In genomic region chr14:80658155-80658554, GRCh38 we compare ENCODE assay signal across 18 cellular contexts.
DNase-seq lines count a peak whose midpoint lies in the region; ATAC-seq, FAIRE-seq and TF ChIP-seq lines count a peak whose summit lies in the region.
"Had no signal": no experiment of that assay in that cellular context is flagged by ENCODE, and none has a peak within 500 bp of the region (broad histone marks: within the 10 kb centered on the region; RNA-seq: fewer than 3 reads in every experiment).

No MANE protein-coding gene starts in this region.

- TF ChIP-seq EP300 in HepG2 (IDR thresholded peaks at IDR 0.05; ENCODE audit: low read depth in 2 of 2, low read length in 2 of 2): no peak
- no peak for TF ChIP-seq EP300 in HepG2 (CRISPR knock-in tag; IDR thresholded peaks at IDR 0.05; ENCODE audit: borderline replicate concordance)
- TF ChIP-seq EP300 in H1 (IDR thresholded peaks at IDR 0.05; ENCODE audit: borderline replicate concordance in 1 of 2, low read depth in 2 of 2, low read length in 2 of 2): no peak

- H3K9ac ChIP-seq in HepG2 (ENCODE audit: insufficient read depth, low read depth, low read length) (no peak overlapping the region), H1 (replicated peaks in 1 of 4; ENCODE audit: extremely low read depth in 1 of 4, low read depth in 3 of 4, low read length in 3 of 4) (no peak overlapping the region)

- no peak overlapping the region for H2AK5ac ChIP-seq in H1 (ENCODE audit: low read depth, low read length)

- H3K36me3 ChIP-seq in HepG2 (replicated peaks in 1 of 2; ENCODE audit: control insufficient read depth in 1 of 2, insufficient read depth in 2 of 2, low read length in 2 of 2) (no peaks in the 10 kb centered on the region), right lobe of liver (no peaks in the 10 kb centered on the region), H1 (ENCODE audit: control insufficient read depth in 2 of 4, insufficient read depth in 4 of 4, low read length in 3 of 4) (no peaks in the 10 kb centered on the region), psoas muscle (ENCODE audit: insufficient read depth in 1 of 2, low read depth in 1 of 2) (no peaks in the 10 kb centered on the region)
- H3K36me3 ChIP-seq: MG63 had no signal

- TF ChIP-seq CTCF in HepG2 (CRISPR knock-in tag; IDR thresholded peaks at IDR 0.05) (no peak), right lobe of liver (IDR thresholded peaks at IDR 0.05) (no peak), H1 (IDR thresholded peaks at IDR 0.05; ENCODE audit: control extremely low read depth in 1 of 3, insufficient read depth in 1 of 3, low read depth in 1 of 3, low read length in 3 of 3) (no peak), psoas muscle (IDR thresholded peaks at IDR 0.05) (no peak)

- H2BK12ac ChIP-seq in H1 (ENCODE audit: low read depth, low read length): no peak overlapping the region

- H4K20me1 ChIP-seq in HepG2 (ENCODE audit: insufficient read depth, low read length): no peaks in the 10 kb centered on the region
- H4K20me1 ChIP-seq in H1 (replicated peaks in 1 of 2; ENCODE audit: control insufficient read depth in 1 of 2, insufficient read depth in 2 of 2, low read length in 2 of 2): no peaks in the 10 kb centered on the region

- no peak overlapping the region for H3K23ac ChIP-seq in H1 (ENCODE audit: insufficient read length)

- no peak overlapping the region for H4K91ac ChIP-seq in H1 (replicated peaks; ENCODE audit: insufficient read length, low read length)

- intact Hi-C loops in HepG2 (cut with micrococcal nuclease; ENCODE audit: unreplicated experiment) (no loop called here), right lobe of liver (cut with DNase I) (no loop called here), psoas muscle (cut with DNase I) (no loop called here)

- no peak overlapping the region for H3K4me3 ChIP-seq in HepG2 (replicated peaks in 1 of 3; ENCODE audit: insufficient read depth in 1 of 3, low read depth in 2 of 3, low read length in 3 of 3)
- no peak overlapping the region for H3K4me3 ChIP-seq in right lobe of liver
- no peak overlapping the region for H3K4me3 ChIP-seq in H1 (ENCODE audit: extremely low read depth in 1 of 4, insufficient read depth in 2 of 4, low read depth in 3 of 4, low read length in 4 of 4)
- no peak overlapping the region for H3K4me3 ChIP-seq in psoas muscle
- H3K4me3 ChIP-seq: MG63 had no signal

- no peak overlapping the region for H3K18ac ChIP-seq in H1 (ENCODE audit: extremely low read depth, low read length)

- H3K56ac ChIP-seq in H1 (replicated peaks; ENCODE audit: insufficient read length, low read depth, low read length): no peak overlapping the region

- H3K9me3 ChIP-seq in HepG2 (ENCODE audit: low read length) (no peaks in the 10 kb centered on the region), right lobe of liver (no peaks in the 10 kb centered on the region), H1 (ENCODE audit: insufficient read depth in 2 of 2, low read depth in 1 of 2, low read length in 1 of 2) (no peaks in the 10 kb centered on the region), psoas muscle (no peaks in the 10 kb centered on the region)
- H3K9me3 ChIP-seq: MG63 had no signal

- DNase-seq in HepG2 (ENCODE audit: low spot score): no peak
- DNase-seq in right lobe of liver: no peak
- DNase-seq in H1 (ENCODE audit: low read depth in 1 of 2, low spot score in 2 of 2): no peak
- peak; percentile 47 for DNase-seq in pons (ENCODE audit: low spot score)
- no peak for DNase-seq in activated CD8-positive, alpha-beta memory T cell treated with anti-CD3 and anti-CD28 coated beads, Interleukin-2, amount 50 U/mL, for 48 hours
- DNase-seq in psoas muscle: no peak
- DNase-seq: 8988T; AML-193; CD8-positive, alpha-beta T cell; DND-41; MG63; NCI-H1048; NCI-H1436; NCI-H1930; NCI-H510A; NK-92 treated with Interleukin-12 subunit alpha and Interleukin-12 subunit beta, amount 100 ng/mL, for 24 hours had no signal

- no peak for FAIRE-seq in HepG2 (lab: Jason Lieb, UNC)
- FAIRE-seq in H1 (lab: Jason Lieb, UNC): no peak
- FAIRE-seq: GM12891 had no signal

- in situ Hi-C loops in HepG2 (cut with HindIII; ENCODE audit: extremely low pct_ligation_motif_present, low pct_unique_long_range_greater_than_20kb): no loop called here

- H3K79me2 ChIP-seq in HepG2 (ENCODE audit: insufficient read depth, low read length) (no peaks in the 10 kb centered on the region), H1 (ENCODE audit: control insufficient read depth in 1 of 2, insufficient read depth in 2 of 2, low read length in 2 of 2) (no peaks in the 10 kb centered on the region)

- no peak overlapping the region for H4K8ac ChIP-seq in H1 (ENCODE audit: extremely low read depth, insufficient read depth, low read length)

- H3K4me1 ChIP-seq in HepG2 (ENCODE audit: insufficient read depth, low read length) (peaks cover 27% of the 10 kb centered on the region), right lobe of liver (no peaks in the 10 kb centered on the region), H1 (replicated peaks in 1 of 4; ENCODE audit: control insufficient read depth in 3 of 4, insufficient read depth in 4 of 4, low read length in 3 of 4) (no peaks in the 10 kb centered on the region), psoas muscle (no peaks in the 10 kb centered on the region)

- H2BK120ac ChIP-seq in H1 (replicated peaks; ENCODE audit: low read depth, low read length): no peak overlapping the region

- TF ChIP-seq POLR2A in HepG2 (IDR thresholded peaks at IDR 0.05; ENCODE audit: insufficient read depth in 1 of 2, low read depth in 2 of 2, low read length in 2 of 2) (no peak), right lobe of liver (IDR thresholded peaks at IDR 0.05) (no peak), H1 (IDR thresholded peaks at IDR 0.05; ENCODE audit: control extremely low read depth in 1 of 2, low read depth in 2 of 2, low read length in 2 of 2) (no peak)

- no peak overlapping the region for H3K4ac ChIP-seq in H1 (replicated peaks; ENCODE audit: insufficient read length, low read depth, low read length)

- no peak overlapping the region for H3K14ac ChIP-seq in H1 (ENCODE audit: insufficient read length)

- CTCF ChIA-PET in HepG2 (lab: Yijun Ruan, JAX; ENCODE audit: low intra/inter-chr PET ratio, low total read pairs): no interaction called here
- CTCF ChIA-PET in H1 (lab: Charles Lee; ENCODE audit: partially characterized antibody): no interaction called here

- no peak overlapping the region for H3K27ac ChIP-seq in HepG2 (ENCODE audit: extremely low read length, insufficient read depth, low read length)
- no peak overlapping the region for H3K27ac ChIP-seq in right lobe of liver
- H3K27ac ChIP-seq in H1 (ENCODE audit: low read depth, low read length): no peak overlapping the region
- no peak overlapping the region for H3K27ac ChIP-seq in psoas muscle

- peak overlapping the region; percentile 42 for H2AFZ ChIP-seq in HepG2 (ENCODE audit: low read length)
- H2AFZ ChIP-seq in H1 (ENCODE audit: low read length): no peak overlapping the region

- no peak for ATAC-seq in HepG2
- ATAC-seq in right lobe of liver: no peak
- no peak for ATAC-seq in HG02852 (IDR thresholded peaks at IDR 0.05; ENCODE audit: unreplicated experiment)
- no peak for ATAC-seq in psoas muscle
- ATAC-seq: CD8-positive, alpha-beta T cell had no signal

- H3K27me3 ChIP-seq in HepG2 (ENCODE audit: control insufficient read depth in 1 of 2, insufficient read depth in 2 of 2, low read length in 2 of 2) (no peaks in the 10 kb centered on the region), right lobe of liver (no peaks in the 10 kb centered on the region), H1 (replicated peaks in 1 of 4; ENCODE audit: control insufficient read depth in 3 of 4, extremely low read depth in 1 of 4, insufficient read depth in 3 of 4, low read length in 3 of 4) (no peaks in the 10 kb centered on the region), psoas muscle (ENCODE audit: insufficient read depth in 3 of 3, low read length in 2 of 3) (no peaks in the 10 kb centered on the region)
- H3K27me3 ChIP-seq: MG63 had no signal

- no TSS peak for BruUV-seq in HepG2 (replicated peaks; lab: Mats Ljungman, UMichigan)

- no peak overlapping the region for H2BK15ac ChIP-seq in H1 (ENCODE audit: low read length)

- no peak for TF ChIP-seq RAD21 in HepG2 (CRISPR knock-in tag; IDR thresholded peaks at IDR 0.05)
- no peak for TF ChIP-seq RAD21 in H1 (IDR thresholded peaks at IDR 0.05 in 1 of 2, conservative IDR thresholded peaks at IDR 0.05 in 1 of 2; ENCODE audit: low read depth in 2 of 2, low read length in 2 of 2)

- WGBS in HepG2 (ENCODE audit: low lambda C conversion rate): 93% methylated on average over 1 of the region's 1 CpG
- 100% methylated on average over 1 of the region's 1 CpG for WGBS in right lobe of liver (ENCODE audit: insufficient coverage, low coverage, low lambda C conversion rate, missing lambda C conversion rate)
- WGBS in H1 (ENCODE audit: extremely low coverage in 1 of 2, insufficient coverage in 1 of 2, insufficient read length in 1 of 2, insufficient replicate concordance in 2 of 2, low coverage in 1 of 2, low lambda C conversion rate in 2 of 2, missing lambda C conversion rate in 1 of 2), 2 experiments: 100% methylated on average over 1 of the region's 1 CpG; no CpG with 5 or more reads in 1 of the 2 experiments
- 66 to 84% (median 80%) methylated on average over 1 of the region's 1 CpG for WGBS in psoas muscle, 3 donors

- no peak overlapping the region for H2BK20ac ChIP-seq in H1 (ENCODE audit: low read length)

- no peaks in the 10 kb centered on the region for H3K23me2 ChIP-seq in H1 (ENCODE audit: low read depth, low read length)

- POLR2A ChIA-PET in HepG2 (lab: Yijun Ruan, JAX): no interaction called here
- POLR2A ChIA-PET in H1 (lab: Charles Lee; ENCODE audit: partially characterized antibody): no interaction called here

- H3K4me2 ChIP-seq in HepG2 (ENCODE audit: low read depth, low read length) (peak overlapping the region; percentile 70; the same call in 1 of the 2 replicates), H1 (ENCODE audit: insufficient read depth in 1 of 2, low read depth in 2 of 2, low read length in 2 of 2) (no peak overlapping the region)

- H2BK5ac ChIP-seq in H1 (ENCODE audit: low read depth, low read length): no peak overlapping the region

- H4K5ac ChIP-seq in H1 (ENCODE audit: insufficient read length, low read depth, low read length): no peak overlapping the region

- no peaks in the 10 kb centered on the region for H3K79me1 ChIP-seq in H1 (ENCODE audit: low read depth, low read length)

TF ChIP-seq in HepG2, 621 proteins besides CTCF, POLR2A, EP300 and RAD21:
- peak; percentile 85 for TF ChIP-seq MAFF (IDR thresholded peaks at IDR 0.05; ENCODE audit: low read depth, low read length)
- TF ChIP-seq TCF7L2 (IDR thresholded peaks at IDR 0.05; ENCODE audit: low read depth, low read length): no peak
- TF ChIP-seq MAFK (conservative IDR thresholded peaks at IDR 0.05 in 1 of 2, IDR thresholded peaks at IDR 0.05 in 1 of 2; ENCODE audit: low read length in 2 of 2): peak; percentile 86 to 91
- TF ChIP-seq RBM39 (IDR thresholded peaks at IDR 0.05; ENCODE audit: low read depth, low read length, poor library complexity, severe bottlenecking): no peak

TF ChIP-seq in H1, 55 proteins besides CTCF, POLR2A, EP300 and RAD21:
- TF ChIP-seq MAFK (IDR thresholded peaks at IDR 0.05; ENCODE audit: low read depth, low read length): peak; percentile 33; the same call in 1 of the 2 replicates
- TF ChIP-seq SP2 (IDR thresholded peaks at IDR 0.05; ENCODE audit: low read length): no peak
- TF ChIP-seq GABPA (IDR thresholded peaks at IDR 0.05; ENCODE audit: borderline replicate concordance, insufficient read depth, low read length): no peak
- TF ChIP-seq TAF1 (IDR thresholded peaks at IDR 0.05; ENCODE audit: low read depth, low read length): no peak

Comparison
In these comparisons a context has a peak if more than half of its experiments do, and no peak if none do; other contexts are left out.
1. Of the 41 proteins assayed by ChIP-seq in both HepG2 and H1: peak only in HepG2: none; only in H1: none; in both: MAFK; in neither: 40.